ENCODE assay signal across 19 cellular contexts in the genomic region with DNA sequence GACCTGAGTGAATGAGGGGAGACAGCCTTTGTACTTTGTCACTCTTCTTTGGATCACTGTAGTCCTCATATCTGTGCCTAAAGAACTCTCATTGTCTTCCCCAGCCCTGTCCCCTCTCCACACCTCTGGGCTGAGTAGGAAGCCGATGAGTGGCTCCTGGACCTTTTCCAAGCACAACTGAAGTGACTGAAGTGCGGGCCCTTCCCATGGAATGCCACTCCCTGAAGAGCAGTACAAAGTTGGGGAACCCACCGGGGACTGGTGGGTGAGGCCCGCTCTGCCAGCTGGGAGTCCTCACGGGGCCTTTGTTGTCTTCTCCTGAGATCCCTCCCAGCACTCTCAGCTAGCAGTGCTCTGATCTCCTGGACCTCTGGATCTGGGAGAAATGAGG.
DNase-seq lines count a peak whose midpoint lies in the region; ATAC-seq, FAIRE-seq and TF ChIP-seq lines count a peak whose summit lies in the region.
"Had no signal": no experiment of that assay in that cellular context is flagged by ENCODE, and none has a peak within 500 bp of the region (broad histone marks: within the 10 kb centered on the region; RNA-seq: fewer than 3 reads in every experiment).

No MANE protein-coding gene starts in this region.

- FAIRE-seq in kidney (lab: Jason Lieb, UNC) = no peak
- FAIRE-seq: A204.1, GM12891, pancreas had no signal

- no peak overlapping the region for H3K27ac ChIP-seq in kidney (ENCODE audit: low read depth in 2 of 2, low read length in 2 of 2)
- H3K27ac ChIP-seq in thoracic aorta = peak overlapping the region; percentile 59 to 89
- H3K27ac ChIP-seq: pancreas, VCaP had no signal

- DNase-seq in T-helper 1 cell (no peak), kidney (peak; percentile 53), thoracic aorta (ENCODE audit: low spot score) (no peak), activated gamma-delta T cell (lab: John Stamatoyannopoulos, UW) (no peak), NCI-H1092 (lab: John Stamatoyannopoulos, UW) (no peak), NCI-H1694 (lab: John Stamatoyannopoulos, UW) (no peak)
- no peak for DNase-seq in central memory CD8-positive, alpha-beta T cell (ENCODE audit: low spot score in 2 of 2)
- DNase-seq: caudate nucleus, DMS53, NCI-H1048, NCI-H524, pancreas, SHP77 treated with DMSO at 0.1 percent for 48 hours had no signal

- H3K4me3 ChIP-seq in kidney (ENCODE audit: low read length in 2 of 2) (no peak overlapping the region), thoracic aorta (no peak overlapping the region)
- H3K4me3 ChIP-seq: pancreas had no signal

- H3K36me3 ChIP-seq in kidney (ENCODE audit: control insufficient read depth in 1 of 2, insufficient read depth in 2 of 2, low read length in 2 of 2) (peaks cover 11 to 29% of the 10 kb centered on the region in 2 donors), thoracic aorta (peaks cover 6% of the 10 kb centered on the region)

- no peaks in the 10 kb centered on the region for H3K27me3 Mint-ChIP-seq in T-helper 1 cell treated with Interleukin-12 subunit alpha and Interleukin-12 subunit beta and Interleukin-4 antibody, amounts not matched to agents 30 μg/mL and 1 μg/mL, for 36 hours (ENCODE audit: low read depth)
- H3K27me3 Mint-ChIP-seq in central memory CD8-positive, alpha-beta T cell = no peaks in the 10 kb centered on the region
- H3K27me3 Mint-ChIP-seq: stimulated activated naive CD8-positive, alpha-beta T cell treated with anti-CD3 and anti-CD28 coated beads, Interleukin-15, Interleukin-2, amounts not matched to agents 100 ng/mL and 50 ng/mL, for 24 hours had no signal

- H3K9me3 ChIP-seq in kidney (ENCODE audit: control insufficient read depth in 1 of 2, low read length in 2 of 2) (no peaks in the 10 kb centered on the region), thoracic aorta (no peaks in the 10 kb centered on the region)
- H3K9me3 ChIP-seq: pancreas had no signal

- H3K9ac ChIP-seq in kidney (ENCODE audit: low read length in 2 of 2) = no peak overlapping the region

- peaks cover 26% of the 10 kb centered on the region for H3K4me1 Mint-ChIP-seq in T-helper 1 cell treated with Interleukin-12 subunit alpha and Interleukin-12 subunit beta and Interleukin-4 antibody, amounts not matched to agents 30 μg/mL and 1 μg/mL, for 36 hours (ENCODE audit: low read depth)
- peaks cover 54% of the 10 kb centered on the region for H3K4me1 Mint-ChIP-seq in central memory CD8-positive, alpha-beta T cell

- no peaks in the 10 kb centered on the region for H3K27me3 ChIP-seq in thoracic aorta (replicated peaks; ENCODE audit: insufficient read depth)
- H3K27me3 ChIP-seq: pancreas had no signal

- H3K36me3 Mint-ChIP-seq in T-helper 1 cell treated with Interleukin-12 subunit alpha and Interleukin-12 subunit beta and Interleukin-4 antibody, amounts not matched to agents 30 μg/mL and 1 μg/mL, for 36 hours (ENCODE audit: low read depth) = peaks cover 44% of the 10 kb centered on the region
- H3K36me3 Mint-ChIP-seq in central memory CD8-positive, alpha-beta T cell (ENCODE audit: insufficient read depth) = peaks cover 25% of the 10 kb centered on the region

- no peak for ATAC-seq in central memory CD8-positive, alpha-beta T cell (replicated peaks; ENCODE audit: extremely low read depth, poor library complexity, severe bottlenecking)
- ATAC-seq in thoracic aorta (ENCODE audit: insufficient number of reproducible peaks, low FRiP score, low read depth) = no peak
- ATAC-seq: left lobe of liver, pancreas had no signal

- peaks cover 0 to 9% of the 10 kb centered on the region in 2 donors for H3K4me1 ChIP-seq in kidney (ENCODE audit: control insufficient read depth in 1 of 2, insufficient read depth in 1 of 2, low read depth in 1 of 2, low read length in 2 of 2)
- peaks cover 33 to 55% of the 10 kb centered on the region in 2 donors for H3K4me1 ChIP-seq in thoracic aorta (ENCODE audit: control insufficient read depth in 1 of 2, low read depth in 2 of 2)

- no peaks in the 10 kb centered on the region for H3K9me3 Mint-ChIP-seq in T-helper 1 cell treated with Interleukin-12 subunit alpha and Interleukin-12 subunit beta and Interleukin-4 antibody, amounts not matched to agents 30 μg/mL and 1 μg/mL, for 36 hours
- no peaks in the 10 kb centered on the region for H3K9me3 Mint-ChIP-seq in central memory CD8-positive, alpha-beta T cell
- H3K9me3 Mint-ChIP-seq: stimulated activated naive CD8-positive, alpha-beta T cell treated with anti-CD3 and anti-CD28 coated beads, Interleukin-15, Interleukin-2, amounts not matched to agents 100 ng/mL and 50 ng/mL, for 24 hours had no signal

- no peak for TF ChIP-seq CTCF in kidney (IDR thresholded peaks at IDR 0.05; ENCODE audit: borderline replicate concordance, extremely low read depth, insufficient read depth)
- no peak for TF ChIP-seq CTCF in thoracic aorta (IDR thresholded peaks at IDR 0.05)

- peak overlapping the region; percentile 26 for H3K27ac Mint-ChIP-seq in T-helper 1 cell treated with Interleukin-12 subunit alpha and Interleukin-12 subunit beta and Interleukin-4 antibody, amounts not matched to agents 30 μg/mL and 1 μg/mL, for 36 hours
- H3K27ac Mint-ChIP-seq in central memory CD8-positive, alpha-beta T cell (ENCODE audit: low read depth) = peak overlapping the region; percentile 74

- intact Hi-C loops in kidney (cut with DNase I) = no loop called here

- H3K4me3 Mint-ChIP-seq in T-helper 1 cell treated with Interleukin-12 subunit alpha and Interleukin-12 subunit beta and Interleukin-4 antibody, amounts not matched to agents 30 μg/mL and 1 μg/mL, for 36 hours = no peak overlapping the region
- no peak overlapping the region for H3K4me3 Mint-ChIP-seq in central memory CD8-positive, alpha-beta T cell
- H3K4me3 Mint-ChIP-seq: stimulated activated naive CD8-positive, alpha-beta T cell treated with anti-CD3 and anti-CD28 coated beads, Interleukin-15, Interleukin-2, amounts not matched to agents 100 ng/mL and 50 ng/mL, for 24 hours had no signal

Comparison
In these comparisons a context has a peak if more than half of its experiments do, and no peak if none do; other contexts are left out.
1. H3K27ac ChIP-seq: peak in thoracic aorta (2 of 2); none in kidney (0 of 2).